In genomic region chr12:47811581-47812484, GRCh38 we compare ENCODE assay signal across 8 cellular contexts. TPM values are rescaled to one million over a fixed set of nuclear protein-coding genes. Genes with fewer than 3 reads are reported as not detected.
DNase-seq lines count a peak whose midpoint lies in the region; ATAC-seq and TF ChIP-seq lines count a peak whose summit lies in the region.

No MANE protein-coding gene starts in this region.

- in situ Hi-C loops in GM13976 (cut with MboI; ENCODE audit: low sequenced_read_pairs, unreplicated experiment), result no loop called here

- no peaks in the 10 kb centered on the region for H3K36me3 ChIP-seq in DND-41 (ENCODE audit: insufficient read depth, low read length)
- H3K36me3 ChIP-seq in RWPE2 (ENCODE audit: low read depth), result peaks cover 23% of the 10 kb centered on the region; the same call in 1 of the 2 replicates
- H3K36me3 ChIP-seq in esophagus squamous epithelium, result no peaks in the 10 kb centered on the region
- peaks cover 10% of the 10 kb centered on the region for H3K36me3 ChIP-seq in osteoblast (ENCODE audit: insufficient read depth, low read length)

- intact Hi-C loops in esophagus squamous epithelium (cut with DNase I), result no loop called here

- ATAC-seq in DND-41 (ENCODE audit: insufficient read depth, low read depth), result no peak
- ATAC-seq in RWPE2 (ENCODE audit: low read depth), result no peak
- ATAC-seq in HG02588 (IDR thresholded peaks at IDR 0.05; ENCODE audit: unreplicated experiment), result no peak

- H3K4me3 ChIP-seq in DND-41 (ENCODE audit: low read depth in 1 of 2, low read length in 2 of 2) (no peak overlapping the region), RWPE2 (ENCODE audit: severe bottlenecking) (no peak overlapping the region), esophagus squamous epithelium (peak overlapping the region in 2 of 4 donors; percentile 47 to 63), osteoblast (ENCODE audit: insufficient read depth, low read length) (peak overlapping the region; percentile 7)

- TF ChIP-seq CTCF in DND-41 (IDR thresholded peaks at IDR 0.05; ENCODE audit: borderline replicate concordance, extremely low read depth, low read length, poor library complexity, severe bottlenecking), result no peak
- TF ChIP-seq CTCF in RWPE2 (IDR thresholded peaks at IDR 0.05; ENCODE audit: poor library complexity, severe bottlenecking), result no peak
- no peak for TF ChIP-seq CTCF in esophagus squamous epithelium (IDR thresholded peaks at IDR 0.05)
- no peak for TF ChIP-seq CTCF in osteoblast (IDR thresholded peaks at IDR 0.05; ENCODE audit: extremely low read depth, low read depth, low read length)
- no peak for TF ChIP-seq CTCF in GM13976 (IDR thresholded peaks at IDR 0.05; ENCODE audit: borderline replicate concordance, control extremely low read depth, extremely low read depth, insufficient read depth, missing control alignments)

- 28 to 29% methylated on average over 14 of the region's 14 CpGs for WGBS in esophagus squamous epithelium, 2 donors

- peak in 1 of 4 donors; percentile 23 for TF ChIP-seq POLR2A in esophagus squamous epithelium (IDR thresholded peaks at IDR 0.05)

- H2AFZ ChIP-seq in DND-41 (ENCODE audit: low read depth, low read length) (no peak overlapping the region), osteoblast (ENCODE audit: low read length) (no peak overlapping the region)

- H3K4me2 ChIP-seq in DND-41 (ENCODE audit: insufficient read depth, low read length), result peak overlapping the region; percentile 64
- peak overlapping the region; percentile 82 for H3K4me2 ChIP-seq in osteoblast (ENCODE audit: insufficient read depth, low read length)

- H3K27me3 ChIP-seq in DND-41 (ENCODE audit: insufficient read depth, low read length, poor library complexity), result no peaks in the 10 kb centered on the region
- no peaks in the 10 kb centered on the region for H3K27me3 ChIP-seq in RWPE2 (ENCODE audit: insufficient read depth, poor library complexity, severe bottlenecking)
- no peaks in the 10 kb centered on the region for H3K27me3 ChIP-seq in esophagus squamous epithelium
- H3K27me3 ChIP-seq in osteoblast (ENCODE audit: insufficient read depth, low read length), result no peaks in the 10 kb centered on the region

- H3K4me1 ChIP-seq in DND-41 (ENCODE audit: insufficient read depth, low read length) (peaks cover 72% of the 10 kb centered on the region), RWPE2 (ENCODE audit: insufficient read depth, poor library complexity, severe bottlenecking) (peaks cover 40% of the 10 kb centered on the region), esophagus squamous epithelium (peaks cover 87 to 100% (median 95%) of the 10 kb centered on the region in 3 donors), osteoblast (ENCODE audit: insufficient read depth, low read length) (peaks cover 82% of the 10 kb centered on the region)

- H3K79me2 ChIP-seq in DND-41 (ENCODE audit: insufficient read depth, low read length), result peaks cover 3% of the 10 kb centered on the region; the same call in 1 of the 2 replicates
- peaks cover 88% of the 10 kb centered on the region for H3K79me2 ChIP-seq in osteoblast (ENCODE audit: insufficient read depth, low read length)

- H3K27ac ChIP-seq in DND-41 (ENCODE audit: low read length) (no peak overlapping the region), RWPE2 (ENCODE audit: poor library complexity, severe bottlenecking) (peak overlapping the region; percentile 95), esophagus squamous epithelium (peak overlapping the region; percentile 86 to 99 (median 98)), osteoblast (ENCODE audit: low read depth, low read length) (peak overlapping the region; percentile 95)

- peak overlapping the region; percentile 34; the same call in 1 of the 2 replicates for H3K9ac ChIP-seq in DND-41 (ENCODE audit: low read depth, low read length)

- no peaks in the 10 kb centered on the region for H3K9me3 ChIP-seq in DND-41 (ENCODE audit: insufficient read depth, low read length, severe bottlenecking)
- no peaks in the 10 kb centered on the region for H3K9me3 ChIP-seq in RWPE2 (ENCODE audit: severe bottlenecking)
- no peaks in the 10 kb centered on the region for H3K9me3 ChIP-seq in esophagus squamous epithelium
- no peaks in the 10 kb centered on the region for H3K9me3 ChIP-seq in osteoblast (ENCODE audit: low read depth, low read length)

- H4K20me1 ChIP-seq in DND-41 (ENCODE audit: insufficient read depth, low read length) (peaks cover 71% of the 10 kb centered on the region), osteoblast (ENCODE audit: insufficient read depth, low read length) (peaks cover 58% of the 10 kb centered on the region)

- no peak for DNase-seq in DND-41
- no peak for DNase-seq in RWPE2 (ENCODE audit: low spot score)
- no peak for DNase-seq in esophagus squamous epithelium (lab: John Stamatoyannopoulos, UW)
- DNase-seq in osteoblast (ENCODE audit: insufficient read length, low spot score, missing footprints), result peak; percentile 95
- no peak for DNase-seq in GM13976 (ENCODE audit: low spot score)
- DNase-seq in pons (ENCODE audit: low spot score), result no peak
- DNase-seq in putamen (ENCODE audit: low spot score), result no peak

RNA-seq across cellular contexts. Expression of gene HDAC7, which starts 7.9 kb away (rescaled TPM):
- total RNA-seq in esophagus squamous epithelium (10 to 100 TPM; 19.8 to 37.2 (median 24.0) TPM), osteoblast (39.8 and 41.3 TPM in 2 replicates)

RNA-seq across cellular contexts. Expression of gene SLC48A1, which starts 38.8 kb away (rescaled TPM):
- total RNA-seq in esophagus squamous epithelium (10 to 100 TPM; 18.9 to 35.4 (median 25.4) TPM), osteoblast (18.0 and 19.2 TPM in 2 replicates)

RNA-seq across cellular contexts. Expression of gene RAPGEF3, which starts 53.2 kb away (rescaled TPM):
- total RNA-seq in esophagus squamous epithelium (10 to 100 TPM; 12.9 to 39.3 (median 22.5) TPM), osteoblast (3.5 and 4.3 TPM in 2 replicates)
